In the genomic region with DNA sequence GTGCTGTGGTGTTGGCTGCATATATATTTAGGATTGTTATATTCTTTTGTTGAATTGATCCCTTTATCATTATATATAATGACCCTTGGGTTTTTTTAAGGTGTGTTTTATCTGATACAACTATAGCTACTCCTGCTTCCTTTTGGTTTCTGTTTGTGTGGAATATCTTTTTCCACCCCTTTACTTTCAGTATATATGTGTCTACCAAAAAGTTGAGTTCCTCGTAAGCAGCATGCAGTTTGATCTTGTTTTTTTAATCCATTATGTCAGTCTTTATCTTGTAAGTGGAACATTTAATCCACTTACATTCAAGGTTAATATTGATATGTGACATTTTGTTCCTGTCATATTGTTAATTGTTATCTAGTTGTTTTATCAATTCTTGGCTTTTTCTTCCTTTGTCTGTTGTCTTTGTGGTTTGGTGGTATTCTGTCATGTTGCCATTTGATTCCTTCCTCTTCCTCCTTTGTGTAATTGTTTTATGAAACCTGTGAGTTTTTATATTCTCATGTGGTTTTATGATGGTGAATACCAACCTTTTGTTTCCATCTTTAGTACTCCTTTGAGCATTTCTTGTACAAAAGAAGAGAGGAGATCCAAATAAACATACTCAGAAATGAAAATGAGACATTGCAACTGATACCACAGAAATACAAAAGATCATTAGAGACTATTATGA, we compare ENCODE assay signal across 21 cellular contexts. TPM values are rescaled to one million over a fixed set of nuclear protein-coding genes. Genes with fewer than 3 reads are reported as not detected.
DNase-seq lines count a peak whose midpoint lies in the region; ATAC-seq and TF ChIP-seq lines count a peak whose summit lies in the region.
"Had no signal": no experiment of that assay in that cellular context is flagged by ENCODE, and none has a peak within 500 bp of the region (broad histone marks: within the 10 kb centered on the region; RNA-seq: fewer than 3 reads in every experiment).

No MANE protein-coding gene starts in this region.

- no peak overlapping the region for H3K27ac ChIP-seq in CD8-positive, alpha-beta T cell (ENCODE audit: low read depth, low read length)
- H3K27ac ChIP-seq: thoracic aorta had no signal

- no peak overlapping the region for H3K4me3 ChIP-seq in CD8-positive, alpha-beta T cell (ENCODE audit: low read depth, low read length)
- H3K4me3 ChIP-seq in BE2C (ENCODE audit: low read depth, low read length) = no peak overlapping the region
- H3K4me3 ChIP-seq: thoracic aorta had no signal

- peaks cover 8% of the 10 kb centered on the region for H3K36me3 Mint-ChIP-seq in CD8-positive, alpha-beta T cell
- H3K36me3 Mint-ChIP-seq in T-helper 17 cell (ENCODE audit: low read depth) = peaks cover 2% of the 10 kb centered on the region
- H3K36me3 Mint-ChIP-seq in effector memory CD8-positive, alpha-beta T cell (ENCODE audit: insufficient read depth) = peaks cover 5% of the 10 kb centered on the region

- H3K9me3 ChIP-seq in CD8-positive, alpha-beta T cell (ENCODE audit: low read length) = peaks cover 6% of the 10 kb centered on the region
- no peaks in the 10 kb centered on the region for H3K9me3 ChIP-seq in T-helper 17 cell (ENCODE audit: control insufficient read depth, low read length, poor library complexity, severe bottlenecking)
- no peaks in the 10 kb centered on the region for H3K9me3 ChIP-seq in BE2C
- H3K9me3 ChIP-seq: thoracic aorta had no signal

- intact Hi-C loops in CD8-positive, alpha-beta T cell (cut with DNase I, micrococcal nuclease) = loop anchor here in 1 of 2 experiments (10.0 kb wide), 1 partner anchor 226 kb away; a partner anchor contains a TSS

- H3K9me3 Mint-ChIP-seq in CD8-positive, alpha-beta T cell = peaks cover 25% of the 10 kb centered on the region
- H3K9me3 Mint-ChIP-seq in effector memory CD8-positive, alpha-beta T cell = peaks cover 8 to 11% of the 10 kb centered on the region in 2 donors

- H3K4me3 Mint-ChIP-seq in CD8-positive, alpha-beta T cell = peak overlapping the region; percentile 2
- H3K4me3 Mint-ChIP-seq in T-helper 17 cell = peak overlapping the region; percentile 0
- peak overlapping the region; percentile 11 to 56 for H3K4me3 Mint-ChIP-seq in effector memory CD8-positive, alpha-beta T cell
- H3K4me3 Mint-ChIP-seq: HFFc6 had no signal

- TF ChIP-seq CTCF in CD8-positive, alpha-beta T cell (IDR thresholded peaks at IDR 0.05) = no peak
- no peak for TF ChIP-seq CTCF in BE2C (IDR thresholded peaks at IDR 0.05; ENCODE audit: low read depth, low read length)

- H3K4me1 ChIP-seq in CD8-positive, alpha-beta T cell (ENCODE audit: insufficient read depth, low read length) = peaks cover 61% of the 10 kb centered on the region
- no peaks in the 10 kb centered on the region for H3K4me1 ChIP-seq in BE2C

- POLR2A ChIA-PET in CD8-positive, alpha-beta T cell (lab: Charles Lee) = no interaction called here

- H3K36me3 ChIP-seq in CD8-positive, alpha-beta T cell (ENCODE audit: insufficient read depth, low read length) = no peaks in the 10 kb centered on the region
- H3K36me3 ChIP-seq in BE2C = no peaks in the 10 kb centered on the region
- H3K36me3 ChIP-seq: thoracic aorta had no signal

- CTCF ChIA-PET in CD8-positive, alpha-beta T cell (lab: Charles Lee) = interaction anchor here (1.0 kb wide), 1 partner anchor 132 kb away, joined by 4 read pairs; no protein-coding TSS in a partner anchor

- H3K4me1 Mint-ChIP-seq in CD8-positive, alpha-beta T cell (ENCODE audit: low read depth) = peaks cover 64% of the 10 kb centered on the region
- peaks cover 49% of the 10 kb centered on the region for H3K4me1 Mint-ChIP-seq in T-helper 17 cell
- H3K4me1 Mint-ChIP-seq in effector memory CD8-positive, alpha-beta T cell (ENCODE audit: low read depth in 2 of 2) = peaks cover 57 to 64% of the 10 kb centered on the region in 2 donors

- no peaks in the 10 kb centered on the region for H3K27me3 Mint-ChIP-seq in CD8-positive, alpha-beta T cell (ENCODE audit: low read depth)
- no peaks in the 10 kb centered on the region for H3K27me3 Mint-ChIP-seq in T-helper 17 cell
- no peaks in the 10 kb centered on the region for H3K27me3 Mint-ChIP-seq in effector memory CD8-positive, alpha-beta T cell

- DNase-seq in AML-193 (lab: John Stamatoyannopoulos, UW) (peak; percentile 20 to 39), T-helper 17 cell (no peak), T-helper 9 cell (no peak), BE2C (no peak), GM03348 (ENCODE audit: low spot score) (no peak)
- no peak for DNase-seq in CD8-positive, alpha-beta T cell
- DNase-seq in effector memory CD8-positive, alpha-beta T cell = no peak
- DNase-seq: activated CD4-positive, CD25-positive, alpha-beta regulatory T cell treated with anti-CD3 and anti-CD28 coated beads, Interleukin-2, amount 50 U/mL, for 72 hours; activated effector memory CD4-positive, alpha-beta T cell treated with Interleukin-2 at 50 U/mL for 16 hours; DMS153; foreskin melanocyte; HFFc6; NCI-H2081 treated with DMSO at 0.1 percent for 48 hours; stimulated activated CD4-positive, alpha-beta T cell treated with anti-CD3 and anti-CD28 coated beads, Interleukin-2, amount 100 ng/mL, for 48 hours had no signal

- H3K27me3 ChIP-seq in CD8-positive, alpha-beta T cell (ENCODE audit: insufficient read depth, low read length) = no peaks in the 10 kb centered on the region
- H3K27me3 ChIP-seq in BE2C = no peaks in the 10 kb centered on the region

- peak overlapping the region; percentile 66 for H3K27ac Mint-ChIP-seq in CD8-positive, alpha-beta T cell
- H3K27ac Mint-ChIP-seq in T-helper 17 cell = peak overlapping the region; percentile 10
- H3K27ac Mint-ChIP-seq in effector memory CD8-positive, alpha-beta T cell = peak overlapping the region in 1 of 2 donors; percentile 88
- H3K27ac Mint-ChIP-seq: HFFc6 had no signal

- ATAC-seq in CD8-positive, alpha-beta T cell = no peak
- peak; percentile 18 for ATAC-seq in T-helper 17 cell
- ATAC-seq in effector memory CD8-positive, alpha-beta T cell (replicated peaks) = no peak
- no peak for ATAC-seq in HG02798 (IDR thresholded peaks at IDR 0.05; ENCODE audit: poor library complexity, unreplicated experiment)
- ATAC-seq: HepG2, left lobe of liver, sciatic nerve had no signal

RNA-seq across cellular contexts. Expression of a gene that starts 43.3 kb away (rescaled TPM):
- total RNA-seq in CD8-positive, alpha-beta T cell = not detected
- under 1 TPM in 1 of 2 donors, not detected in 1; 0.08 TPM for total RNA-seq in T-helper 17 cell
- not detected for polyA plus RNA-seq in BE2C (2012; ENCODE audit: insufficient read depth, insufficient read length, low read depth)
- total RNA-seq: endothelial cell of umbilical vein, HepG2, HFFc6, left lobe of liver, osteocyte, thoracic aorta had no signal
- polyA plus RNA-seq: endothelial cell of umbilical vein, HepG2 had no signal

Comparison
In these comparisons a context has a peak if more than half of its experiments do, and no peak if none do; other contexts are left out.
1. DNase-seq: peak in AML-193 (2 of 2); none in CD8-positive, alpha-beta T cell (0 of 7), T-helper 17 cell (0 of 3), effector memory CD8-positive, alpha-beta T cell (0 of 3), T-helper 9 cell (single experiment), BE2C (single experiment) and GM03348 (single experiment).
2. Peak in every context shown above with its lines, with median percentiles within 50 percentile points of each other: H3K4me3 Mint-ChIP-seq.